26 cellular contexts compared by ENCODE assay signal in the genomic region with DNA sequence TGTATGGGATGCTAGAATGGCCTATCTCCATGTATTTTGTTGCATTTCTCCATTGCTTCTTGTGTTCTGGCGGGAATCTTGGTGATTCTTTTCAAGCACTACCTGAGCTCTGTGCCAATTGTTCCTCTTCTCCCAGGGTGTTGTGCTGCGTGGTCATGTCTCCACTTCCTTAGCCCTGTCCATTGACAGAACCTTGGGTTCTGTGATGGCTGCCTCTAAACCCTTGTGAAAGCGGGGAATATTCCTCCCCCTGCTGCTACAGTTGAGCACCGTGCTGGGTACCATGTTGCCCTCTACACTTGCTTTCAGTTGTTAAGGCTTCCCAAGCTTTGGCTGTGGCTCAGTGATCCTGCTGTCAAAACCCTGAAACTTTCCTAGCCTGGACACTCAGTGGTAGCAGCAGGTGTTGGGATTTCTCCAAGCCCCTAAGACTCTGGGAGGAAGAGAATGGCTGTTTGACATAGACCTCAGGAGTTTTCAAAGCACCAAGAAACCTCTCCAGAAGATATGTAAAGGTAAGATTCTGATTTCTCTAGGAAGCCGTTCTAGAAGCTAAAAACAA.
A peak's percentile ranks its signal among the peaks of the same experiment; 100 is the strongest.
DNase-seq lines count a peak whose midpoint lies in the region; ATAC-seq and TF ChIP-seq lines count a peak whose summit lies in the region.
"Had no signal": no experiment of that assay in that cellular context is flagged by ENCODE, and none has a peak within 500 bp of the region (broad histone marks: within the 10 kb centered on the region; RNA-seq: fewer than 3 reads in every experiment).

No MANE protein-coding gene starts in this region.

- H3K4me3 Mint-ChIP-seq in T-helper 1 cell treated with Interleukin-12 subunit alpha and Interleukin-12 subunit beta and Interleukin-4 antibody, amounts not matched to agents 30 μg/mL and 1 μg/mL, for 36 hours = no peak overlapping the region
- no peak overlapping the region for H3K4me3 Mint-ChIP-seq in CD14-positive monocyte
- no peak overlapping the region for H3K4me3 Mint-ChIP-seq in activated T-helper 2 cell treated with anti-CD3 and anti-CD28 coated beads, Interferon-gamma antibody, Interleukin-2, Interleukin-4, amounts not matched to agents 10 μg/mL and 5 μg/mL and 100 μg/mL, durations not matched to agents 14 hours and 24 hours and 36 hours (ENCODE audit: low read depth)
- H3K4me3 Mint-ChIP-seq in naive thymus-derived CD8-positive, alpha-beta T cell = peak overlapping the region in 7 of 10 donors; percentile 5 to 64 (median 11)
- H3K4me3 Mint-ChIP-seq: activated B cell treated with CpG ODN at 0.5 μM for 24 hours; activated naive CD8-positive, alpha-beta T cell treated with anti-CD3 and anti-CD28 coated beads, Interleukin-2, amount 10 ng/mL, durations not matched to agents 7 days and 5 days; brain had no signal

- POLR2A ChIA-PET in naive thymus-derived CD8-positive, alpha-beta T cell (lab: Charles Lee) = no interaction called here

- no peaks in the 10 kb centered on the region for H3K9me3 Mint-ChIP-seq in T-helper 1 cell treated with Interleukin-12 subunit alpha and Interleukin-12 subunit beta and Interleukin-4 antibody, amounts not matched to agents 30 μg/mL and 1 μg/mL, for 36 hours
- H3K9me3 Mint-ChIP-seq in CD14-positive monocyte = no peaks in the 10 kb centered on the region
- H3K9me3 Mint-ChIP-seq in activated T-helper 2 cell treated with anti-CD3 and anti-CD28 coated beads, Interferon-gamma antibody, Interleukin-2, Interleukin-4, amounts not matched to agents 10 μg/mL and 5 μg/mL and 100 μg/mL, durations not matched to agents 14 hours and 24 hours and 36 hours = no peaks in the 10 kb centered on the region
- no peaks in the 10 kb centered on the region for H3K9me3 Mint-ChIP-seq in naive thymus-derived CD8-positive, alpha-beta T cell
- H3K9me3 Mint-ChIP-seq: activated B cell treated with CpG ODN at 0.5 μM for 24 hours; activated naive CD8-positive, alpha-beta T cell treated with anti-CD3 and anti-CD28 coated beads, Interleukin-2, amount 10 ng/mL, durations not matched to agents 7 days and 5 days; brain had no signal

- no peak for TF ChIP-seq POLR2A in lower leg skin (IDR thresholded peaks at IDR 0.05)

- H3K27me3 Mint-ChIP-seq in T-helper 1 cell treated with Interleukin-12 subunit alpha and Interleukin-12 subunit beta and Interleukin-4 antibody, amounts not matched to agents 30 μg/mL and 1 μg/mL, for 36 hours (ENCODE audit: low read depth) = no peaks in the 10 kb centered on the region
- no peaks in the 10 kb centered on the region for H3K27me3 Mint-ChIP-seq in CD14-positive monocyte (ENCODE audit: low read depth in 3 of 3)
- H3K27me3 Mint-ChIP-seq in activated T-helper 2 cell treated with anti-CD3 and anti-CD28 coated beads, Interferon-gamma antibody, Interleukin-2, Interleukin-4, amounts not matched to agents 10 μg/mL and 5 μg/mL and 100 μg/mL, durations not matched to agents 14 hours and 24 hours and 36 hours (ENCODE audit: low read depth) = no peaks in the 10 kb centered on the region
- H3K27me3 Mint-ChIP-seq in naive thymus-derived CD8-positive, alpha-beta T cell = no peaks in the 10 kb centered on the region
- H3K27me3 Mint-ChIP-seq: activated B cell treated with CpG ODN at 0.5 μM for 24 hours; activated naive CD8-positive, alpha-beta T cell treated with anti-CD3 and anti-CD28 coated beads, Interleukin-2, amount 10 ng/mL, durations not matched to agents 7 days and 5 days; brain had no signal

- H3K27ac Mint-ChIP-seq in T-helper 1 cell treated with Interleukin-12 subunit alpha and Interleukin-12 subunit beta and Interleukin-4 antibody, amounts not matched to agents 30 μg/mL and 1 μg/mL, for 36 hours = peak overlapping the region; percentile 16
- peak overlapping the region in 5 of 7 donors; percentile 51 to 82 (median 60) for H3K27ac Mint-ChIP-seq in CD14-positive monocyte
- H3K27ac Mint-ChIP-seq in activated T-helper 2 cell treated with anti-CD3 and anti-CD28 coated beads, Interferon-gamma antibody, Interleukin-2, Interleukin-4, amounts not matched to agents 10 μg/mL and 5 μg/mL and 100 μg/mL, durations not matched to agents 14 hours and 24 hours and 36 hours = peak overlapping the region; percentile 9
- peak overlapping the region in 8 of 10 donors; percentile 14 to 88 (median 64) for H3K27ac Mint-ChIP-seq in naive thymus-derived CD8-positive, alpha-beta T cell
- H3K27ac Mint-ChIP-seq: activated B cell treated with CpG ODN at 0.5 μM for 24 hours; activated naive CD8-positive, alpha-beta T cell treated with anti-CD3 and anti-CD28 coated beads, Interleukin-2, amount 10 ng/mL, durations not matched to agents 7 days and 5 days; brain had no signal

- TF ChIP-seq CTCF in CD14-positive monocyte (IDR thresholded peaks at IDR 0.05) = no peak
- TF ChIP-seq CTCF in lower leg skin (IDR thresholded peaks at IDR 0.05) = no peak
- TF ChIP-seq CTCF in coronary artery (IDR thresholded peaks at IDR 0.05) = no peak

- DNase-seq in T-helper 1 cell (no peak), CD14-positive monocyte (ENCODE audit: low spot score) (no peak), lower leg skin (ENCODE audit: low spot score in 2 of 2) (no peak), coronary artery (ENCODE audit: low spot score) (no peak), Ammon's horn (ENCODE audit: low spot score) (no peak)
- no peak for DNase-seq in activated T-helper 2 cell treated with anti-CD3 and anti-CD28 coated beads, Interferon-gamma antibody, Interleukin-2, Interleukin-4, amounts not matched to agents 10 μg/mL and 5 μg/mL and 100 μg/mL, durations not matched to agents 14 hours and 24 hours and 36 hours (ENCODE audit: low spot score)
- DNase-seq in naive thymus-derived CD8-positive, alpha-beta T cell = no peak
- DNase-seq: activated B cell treated with CpG ODN at 0.5 μM for 24 hours; activated naive CD8-positive, alpha-beta T cell treated with anti-CD3 and anti-CD28 coated beads, Interleukin-2, amount 10 ng/mL, durations not matched to agents 7 days and 5 days; colonic mucosa; DMS153; GM23248; head of caudate nucleus; midbrain; NCI-H510A treated with DMSO at 0.1 percent for 48 hours; RPMI8226; SK-N-SH; stimulated activated CD4-positive, alpha-beta T cell treated with anti-CD3 and anti-CD28 coated beads, Interleukin-4, amount 100 ng/mL, for 1 hour; T1000 had no signal

- no peak for ATAC-seq in naive thymus-derived CD8-positive, alpha-beta T cell
- ATAC-seq: GM12878 had no signal

- H3K36me3 Mint-ChIP-seq in T-helper 1 cell treated with Interleukin-12 subunit alpha and Interleukin-12 subunit beta and Interleukin-4 antibody, amounts not matched to agents 30 μg/mL and 1 μg/mL, for 36 hours (ENCODE audit: low read depth) = peaks cover 32% of the 10 kb centered on the region
- H3K36me3 Mint-ChIP-seq in CD14-positive monocyte = peaks cover 33 to 55% of the 10 kb centered on the region in 2 donors
- H3K36me3 Mint-ChIP-seq in activated T-helper 2 cell treated with anti-CD3 and anti-CD28 coated beads, Interferon-gamma antibody, Interleukin-2, Interleukin-4, amounts not matched to agents 10 μg/mL and 5 μg/mL and 100 μg/mL, durations not matched to agents 14 hours and 24 hours and 36 hours (ENCODE audit: low read depth) = peaks cover 62% of the 10 kb centered on the region
- peaks cover 0 to 86% (median 22%) of the 10 kb centered on the region in 3 donors for H3K36me3 Mint-ChIP-seq in naive thymus-derived CD8-positive, alpha-beta T cell

- H3K4me1 Mint-ChIP-seq in T-helper 1 cell treated with Interleukin-12 subunit alpha and Interleukin-12 subunit beta and Interleukin-4 antibody, amounts not matched to agents 30 μg/mL and 1 μg/mL, for 36 hours (ENCODE audit: low read depth) = peaks cover 38% of the 10 kb centered on the region
- peaks cover 35% of the 10 kb centered on the region for H3K4me1 Mint-ChIP-seq in CD14-positive monocyte
- peaks cover 50% of the 10 kb centered on the region for H3K4me1 Mint-ChIP-seq in activated T-helper 2 cell treated with anti-CD3 and anti-CD28 coated beads, Interferon-gamma antibody, Interleukin-2, Interleukin-4, amounts not matched to agents 10 μg/mL and 5 μg/mL and 100 μg/mL, durations not matched to agents 14 hours and 24 hours and 36 hours (ENCODE audit: low read depth)
- peaks cover 28 to 88% (median 68%) of the 10 kb centered on the region in 4 donors for H3K4me1 Mint-ChIP-seq in naive thymus-derived CD8-positive, alpha-beta T cell

- WGBS in lower leg skin, 2 donors = 97% methylated on average over 5 of the region's 5 CpGs

- intact Hi-C loops in CD14-positive monocyte (cut with micrococcal nuclease) = no loop called here
- intact Hi-C loops in activated T-helper 2 cell treated with anti-CD3 and anti-CD28 coated beads, Interferon-gamma antibody, Interleukin-2, Interleukin-4, amounts not matched to agents 10 μg/mL and 5 μg/mL and 100 μg/mL, durations not matched to agents 14 hours and 24 hours and 36 hours (cut with micrococcal nuclease) = loop anchor here (10.0 kb wide), 2 partner anchors 107 to 213 kb away; no protein-coding TSS in a partner anchor
- intact Hi-C loops in lower leg skin (cut with DNase I; ENCODE audit: low total_unique reads) = no loop called here

- H3K27ac ChIP-seq in coronary artery = no peak overlapping the region
- H3K27ac ChIP-seq: A549, BLaER1, colonic mucosa, GM23248, prostate gland, skin epidermis had no signal

- H3K4me3 ChIP-seq in lower leg skin (ENCODE audit: low read depth, poor library complexity, severe bottlenecking) = no peak overlapping the region
- H3K4me3 ChIP-seq in coronary artery = no peak overlapping the region
- H3K4me3 ChIP-seq: A549, BLaER1, colonic mucosa, GM12878, GM23248, prostate gland, skin epidermis had no signal

Comparison
In these comparisons a context has a peak if more than half of its experiments do, and no peak if none do; other contexts are left out.
1. H3K27ac Mint-ChIP-seq: peak in every context shown above with its lines; median percentile 64 in naive thymus-derived CD8-positive, alpha-beta T cell; 60 in CD14-positive monocyte; 16 in T-helper 1 cell treated with Interleukin-12 subunit alpha and Interleukin-12 subunit beta and Interleukin-4 antibody, amounts not matched to agents 30 μg/mL and 1 μg/mL, for 36 hours; 9 in activated T-helper 2 cell treated with anti-CD3 and anti-CD28 coated beads, Interferon-gamma antibody, Interleukin-2, Interleukin-4, amounts not matched to agents 10 μg/mL and 5 μg/mL and 100 μg/mL, durations not matched to agents 14 hours and 24 hours and 36 hours.
2. H3K4me3 Mint-ChIP-seq: peak in naive thymus-derived CD8-positive, alpha-beta T cell (7 of 10); none in T-helper 1 cell treated with Interleukin-12 subunit alpha and Interleukin-12 subunit beta and Interleukin-4 antibody, amounts not matched to agents 30 μg/mL and 1 μg/mL, for 36 hours (single experiment), CD14-positive monocyte (0 of 2) and activated T-helper 2 cell treated with anti-CD3 and anti-CD28 coated beads, Interferon-gamma antibody, Interleukin-2, Interleukin-4, amounts not matched to agents 10 μg/mL and 5 μg/mL and 100 μg/mL, durations not matched to agents 14 hours and 24 hours and 36 hours (single experiment).